21 cellular contexts compared by ENCODE assay signal in the genomic region with DNA sequence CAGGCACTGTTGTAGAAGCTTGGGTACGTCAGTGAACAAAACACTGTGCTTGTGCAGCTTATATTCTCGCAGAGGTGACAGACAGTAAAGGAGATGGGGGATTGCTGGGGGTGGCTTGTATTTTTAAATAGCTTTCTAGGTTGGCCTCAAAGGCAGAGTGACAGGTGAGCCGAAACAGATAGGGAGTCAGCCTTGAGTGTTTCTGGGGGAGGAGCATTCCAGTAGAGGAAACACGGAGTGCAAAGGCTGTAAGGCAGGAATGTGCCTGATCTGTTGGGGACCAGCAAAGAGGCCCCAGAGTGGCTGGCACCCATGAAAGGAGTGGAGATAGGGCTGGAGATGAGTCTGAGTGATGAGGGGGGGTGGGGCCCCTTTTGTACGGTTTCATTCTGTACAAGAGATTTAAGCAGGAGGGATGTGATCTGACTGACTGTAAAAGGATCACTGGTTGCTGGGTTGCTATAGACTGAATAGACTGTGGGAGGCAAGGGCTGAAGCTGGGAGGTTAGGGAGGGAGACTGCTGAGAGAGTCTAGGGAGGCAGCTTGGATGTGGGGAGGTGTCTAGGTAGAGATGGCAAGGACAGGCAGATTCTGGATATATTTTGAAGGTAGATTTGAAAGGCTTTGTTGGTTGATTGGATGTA. TPM values are rescaled to one million over a fixed set of nuclear protein-coding genes. Genes with fewer than 3 reads are reported as not detected.
DNase-seq lines count a peak whose midpoint lies in the region; ATAC-seq, FAIRE-seq and TF ChIP-seq lines count a peak whose summit lies in the region.
"Had no signal": no experiment of that assay in that cellular context is flagged by ENCODE, and none has a peak within 500 bp of the region (broad histone marks: within the 10 kb centered on the region; RNA-seq: fewer than 3 reads in every experiment).

No MANE protein-coding gene starts in this region.

- no peak overlapping the region for H3K9ac ChIP-seq in H1 (replicated peaks in 1 of 4; ENCODE audit: extremely low read depth in 1 of 4, low read depth in 3 of 4, low read length in 3 of 4)
- H3K9ac ChIP-seq: parathyroid adenoma had no signal

- H2BK120ac ChIP-seq in H1 (replicated peaks; ENCODE audit: low read depth, low read length) = no peak overlapping the region

- H2BK15ac ChIP-seq in H1 (ENCODE audit: low read length) = no peak overlapping the region

- no peak overlapping the region for H3K18ac ChIP-seq in H1 (ENCODE audit: extremely low read depth, low read length)

- ATAC-seq in thoracic aorta (ENCODE audit: insufficient number of reproducible peaks, low FRiP score, low read depth) = no peak
- no peak for ATAC-seq in GM18511 (IDR thresholded peaks at IDR 0.05; ENCODE audit: unreplicated experiment)
- ATAC-seq: effector memory CD8-positive, alpha-beta T cell; left colon had no signal

- no peaks in the 10 kb centered on the region for H3K27me3 ChIP-seq in H1 (replicated peaks in 1 of 4; ENCODE audit: control insufficient read depth in 3 of 4, extremely low read depth in 1 of 4, insufficient read depth in 3 of 4, low read length in 3 of 4)
- no peaks in the 10 kb centered on the region for H3K27me3 ChIP-seq in thoracic aorta (replicated peaks; ENCODE audit: insufficient read depth)

- DNase-seq in NCI-H2171 treated with DMSO at 0.1 percent for 48 hours (lab: John Stamatoyannopoulos, UW) (peak; percentile 30), NCI-H2171 (lab: John Stamatoyannopoulos, UW) (no peak), H1 (ENCODE audit: low read depth in 1 of 2, low spot score in 2 of 2) (no peak), left kidney (ENCODE audit: low read depth, low spot score) (peak; percentile 80), thoracic aorta (ENCODE audit: low spot score) (no peak), NCI-H2081 (lab: John Stamatoyannopoulos, UW) (no peak), cerebellar nuclear complex (lab: John Stamatoyannopoulos, UW) (no peak)
- DNase-seq: 8988T; activated T-cell treated with anti-CD3 and anti-CD28 coated beads, Interleukin-2, amount 50 U/mL, for 24 hours; C1 segment of cervical spinal cord; effector memory CD8-positive, alpha-beta T cell; GF-D8; hippocampal formation; KBM-7; left colon; NCI-H2029 treated with DMSO at 0.1 percent for 48 hours had no signal

- no peak overlapping the region for H3K23ac ChIP-seq in H1 (ENCODE audit: insufficient read length)

- no peak for TF ChIP-seq RAD21 in H1 (IDR thresholded peaks at IDR 0.05 in 1 of 2, conservative IDR thresholded peaks at IDR 0.05 in 1 of 2; ENCODE audit: low read depth in 2 of 2, low read length in 2 of 2)

- 59% methylated on average over 5 of the region's 5 CpGs; no CpG with 5 or more reads in 1 of the 2 experiments for WGBS in H1 (ENCODE audit: extremely low coverage in 1 of 2, insufficient coverage in 1 of 2, insufficient read length in 1 of 2, insufficient replicate concordance in 2 of 2, low coverage in 1 of 2, low lambda C conversion rate in 2 of 2, missing lambda C conversion rate in 1 of 2), 2 experiments

- H3K23me2 ChIP-seq in H1 (ENCODE audit: low read depth, low read length) = no peaks in the 10 kb centered on the region

- no peak for TF ChIP-seq EP300 in H1 (IDR thresholded peaks at IDR 0.05; ENCODE audit: borderline replicate concordance in 1 of 2, low read depth in 2 of 2, low read length in 2 of 2)

- H2BK20ac ChIP-seq in H1 (ENCODE audit: low read length) = no peak overlapping the region

- FAIRE-seq in H1 (lab: Jason Lieb, UNC) = no peak
- FAIRE-seq: GM12892 had no signal

- H2AFZ ChIP-seq in H1 (ENCODE audit: low read length) = no peak overlapping the region
- H2AFZ ChIP-seq: parathyroid adenoma had no signal

- peaks cover 21 to 30% of the 10 kb centered on the region in 2 experiments for H4K20me1 ChIP-seq in H1 (replicated peaks in 1 of 2; ENCODE audit: control insufficient read depth in 1 of 2, insufficient read depth in 2 of 2, low read length in 2 of 2)

- peak overlapping the region; percentile 41 to 51; a peak in 3 of 4 replicates for H3K4me2 ChIP-seq in H1 (ENCODE audit: insufficient read depth in 1 of 2, low read depth in 2 of 2, low read length in 2 of 2)
- H3K4me2 ChIP-seq: smooth muscle cell had no signal

- no peak overlapping the region for H3K56ac ChIP-seq in H1 (replicated peaks; ENCODE audit: insufficient read length, low read depth, low read length)

- CTCF ChIA-PET in H1 (lab: Charles Lee; ENCODE audit: partially characterized antibody) = interaction anchor here (0.6 kb wide), 1 partner anchor 1259 kb away, joined by 3 read pairs; no protein-coding TSS in a partner anchor

- no peak overlapping the region for H4K5ac ChIP-seq in H1 (ENCODE audit: insufficient read length, low read depth, low read length)

- H3K36me3 ChIP-seq in H1 (ENCODE audit: control insufficient read depth in 2 of 4, insufficient read depth in 4 of 4, low read length in 3 of 4) (peaks cover 3 to 10% (median 8%) of the 10 kb centered on the region in 4 experiments; a peak in 4 of 8 replicates), thoracic aorta (no peaks in the 10 kb centered on the region)

- no peak overlapping the region for H4K91ac ChIP-seq in H1 (replicated peaks; ENCODE audit: insufficient read length, low read length)

- H2BK5ac ChIP-seq in H1 (ENCODE audit: low read depth, low read length) = no peak overlapping the region

- no peak overlapping the region for H4K8ac ChIP-seq in H1 (ENCODE audit: extremely low read depth, insufficient read depth, low read length)

- H3K79me1 ChIP-seq in H1 (ENCODE audit: low read depth, low read length) = peaks cover 30% of the 10 kb centered on the region

- no peak overlapping the region for H3K14ac ChIP-seq in H1 (ENCODE audit: insufficient read length)

- H3K79me2 ChIP-seq in H1 (ENCODE audit: control insufficient read depth in 1 of 2, insufficient read depth in 2 of 2, low read length in 2 of 2) = peaks cover 5 to 88% of the 10 kb centered on the region in 2 experiments; a peak in 3 of 4 replicates

- no peak overlapping the region for H3K4ac ChIP-seq in H1 (replicated peaks; ENCODE audit: insufficient read length, low read depth, low read length)

- POLR2A ChIA-PET in H1 (lab: Charles Lee; ENCODE audit: partially characterized antibody) = interaction anchor here (0.7 to 1.1 kb wide), 3 partner anchors 9 to 225 kb away, joined by 3 read pairs; no protein-coding TSS in a partner anchor

- H3K4me3 ChIP-seq in H1 (ENCODE audit: extremely low read depth in 1 of 4, insufficient read depth in 2 of 4, low read depth in 3 of 4, low read length in 4 of 4) = no peak overlapping the region
- no peak overlapping the region for H3K4me3 ChIP-seq in thoracic aorta
- H3K4me3 ChIP-seq: smooth muscle cell had no signal

- peaks cover 0 to 5% (median 4%) of the 10 kb centered on the region in 4 experiments; a peak in 3 of 7 replicates for H3K4me1 ChIP-seq in H1 (replicated peaks in 1 of 4; ENCODE audit: control insufficient read depth in 3 of 4, insufficient read depth in 4 of 4, low read length in 3 of 4)
- peaks cover 32 to 53% of the 10 kb centered on the region in 2 donors for H3K4me1 ChIP-seq in thoracic aorta (ENCODE audit: control insufficient read depth in 1 of 2, low read depth in 2 of 2)

- TF ChIP-seq CTCF in H1 (IDR thresholded peaks at IDR 0.05; ENCODE audit: control extremely low read depth in 1 of 3, insufficient read depth in 1 of 3, low read depth in 1 of 3, low read length in 3 of 3) = no peak
- no peak for TF ChIP-seq CTCF in thoracic aorta (IDR thresholded peaks at IDR 0.05)

- H3K9me3 ChIP-seq in H1 (ENCODE audit: insufficient read depth in 2 of 2, low read depth in 1 of 2, low read length in 1 of 2) (no peaks in the 10 kb centered on the region), thoracic aorta (no peaks in the 10 kb centered on the region)

- H2AK5ac ChIP-seq in H1 (ENCODE audit: low read depth, low read length) = peak overlapping the region; percentile 11; the same call in 1 of the 2 replicates

- H3K27ac ChIP-seq in H1 (ENCODE audit: low read depth, low read length) (no peak overlapping the region), thoracic aorta (peak overlapping the region; percentile 23 to 37)
- H3K27ac ChIP-seq: HL-60, parathyroid adenoma had no signal

- no peak overlapping the region for H2BK12ac ChIP-seq in H1 (ENCODE audit: low read depth, low read length)

- no peak for TF ChIP-seq POLR2A in H1 (IDR thresholded peaks at IDR 0.05; ENCODE audit: control extremely low read depth in 1 of 2, low read depth in 2 of 2, low read length in 2 of 2)

TF ChIP-seq in H1, 55 proteins besides CTCF, POLR2A, EP300 and RAD21:
- peak; percentile 72 for TF ChIP-seq TEAD4 (IDR thresholded peaks at IDR 0.05; ENCODE audit: low read depth, low read length)
- no peak for TF ChIP-seq HDAC6 (IDR thresholded peaks at IDR 0.05; ENCODE audit: low read depth, low read length)

RNA-seq across cellular contexts. Expression of a gene that starts 15.2 kb away (rescaled TPM):
- 180 and 201 TPM in 2 replicates for total RNA-seq in H1 (2021; fragmentation: NEBNext Ultra II Directional; extraction: Animal tissue kit (Norgen Biotek cat#: 25700))
- 147 and 162 TPM in 2 replicates for polyA plus RNA-seq in H1 (2011; rRNA removed)
- polyA plus RNA-seq in H1 (2011; cell fraction: cytosol; rRNA removed) = 146 TPM
- polyA plus RNA-seq in H1 (2011; cell fraction: nucleus; rRNA removed) = 188 TPM
- polyA plus RNA-seq in H1 (2012, experiment 1 of 2) = 183 to 206 TPM (median 196 TPM) in 4 replicates
- polyA plus RNA-seq in H1 (2012, experiment 2 of 2) = 102 TPM
- 126 TPM for polyA plus RNA-seq in H1 (2013, experiment 1 of 2)
- polyA plus RNA-seq in H1 (2013, experiment 2 of 2) = 119 TPM
- 215 and 217 TPM in 2 replicates for polyA minus RNA-seq in H1 (2011; rRNA and poly(A)+ RNA removed)
- 119 TPM for polyA minus RNA-seq in H1 (2011; cell fraction: cytosol; rRNA and poly(A)+ RNA removed)
- 75.4 TPM for polyA minus RNA-seq in H1 (2011; cell fraction: nucleus; rRNA and poly(A)+ RNA removed)
- 10 to 100 TPM; 25.7 to 38.7 TPM for total RNA-seq in thoracic aorta

Comparison
In these comparisons a context has a peak if more than half of its experiments do, and no peak if none do; other contexts are left out.
1. DNase-seq: peak in NCI-H2171 treated with DMSO at 0.1 percent for 48 hours (single experiment) and left kidney (single experiment); none in NCI-H2171 (single experiment), H1 (0 of 2), thoracic aorta (single experiment), NCI-H2081 (0 of 2) and cerebellar nuclear complex (0 of 2).